Comparison of ENCODE assay signal across 9 cellular contexts in genomic region chr5:142143878-142144277, GRCh38. TPM values are rescaled to one million over a fixed set of nuclear protein-coding genes. Genes with fewer than 3 reads are reported as not detected.
A peak's percentile ranks its signal among the peaks of the same experiment; 100 is the strongest.
DNase-seq lines count a peak whose midpoint lies in the region; ATAC-seq, FAIRE-seq and TF ChIP-seq lines count a peak whose summit lies in the region.
"Had no signal": no experiment of that assay in that cellular context is flagged by ENCODE, and none has a peak within 500 bp of the region (broad histone marks: within the 10 kb centered on the region; RNA-seq: fewer than 3 reads in every experiment).

No MANE protein-coding gene starts in this region.

- peak; percentile 90 for FAIRE-seq in TTC549 (lab: Jason Lieb, UNC)

- no peaks in the 10 kb centered on the region for H3K27me3 ChIP-seq in CD8-positive, alpha-beta T cell (ENCODE audit: insufficient read depth, low read length)
- no peaks in the 10 kb centered on the region for H3K27me3 ChIP-seq in stomach

- no peak overlapping the region for H3K4me3 Mint-ChIP-seq in CD8-positive, alpha-beta T cell
- no peak overlapping the region for H3K4me3 Mint-ChIP-seq in glutamatergic neuron (ENCODE audit: unreplicated experiment)
- H3K4me3 Mint-ChIP-seq: IgD-negative memory B cell had no signal

- POLR2A ChIA-PET in CD8-positive, alpha-beta T cell (lab: Charles Lee), result interaction anchor here (0.6 to 1.8 kb wide), 4 partner anchors 15 to 132 kb away, joined by 3 to 4 read pairs (median 3); no protein-coding TSS in a partner anchor

- peaks cover 11% of the 10 kb centered on the region for H3K4me1 Mint-ChIP-seq in CD8-positive, alpha-beta T cell (ENCODE audit: low read depth)
- H3K4me1 Mint-ChIP-seq in glutamatergic neuron (ENCODE audit: low read depth, unreplicated experiment), result peaks cover 2% of the 10 kb centered on the region
- H3K4me1 Mint-ChIP-seq: IgD-negative memory B cell had no signal

- H3K9me3 Mint-ChIP-seq in CD8-positive, alpha-beta T cell, result no peaks in the 10 kb centered on the region
- no peaks in the 10 kb centered on the region for H3K9me3 Mint-ChIP-seq in glutamatergic neuron (ENCODE audit: unreplicated experiment)
- H3K9me3 Mint-ChIP-seq: IgD-negative memory B cell had no signal

- DNase-seq in CD8-positive, alpha-beta T cell, result no peak
- DNase-seq in HT1080 (ENCODE audit: low read depth) (peak; percentile 25), glutamatergic neuron (no peak), stomach (no peak), GOT3 (lab: John Stamatoyannopoulos, UW) (no peak)

- no peak for TF ChIP-seq POLR2A in stomach (IDR thresholded peaks at IDR 0.05)

- no peaks in the 10 kb centered on the region for H3K4me1 ChIP-seq in CD8-positive, alpha-beta T cell (ENCODE audit: insufficient read depth, low read length)
- no peaks in the 10 kb centered on the region for H3K4me1 ChIP-seq in stomach

- WGBS in stomach, 5 donors, result 32 to 44% (median 35%) methylated on average over 3 of the region's 3 CpGs

- H3K36me3 Mint-ChIP-seq in CD8-positive, alpha-beta T cell, result peaks cover 52% of the 10 kb centered on the region
- no peaks in the 10 kb centered on the region for H3K36me3 Mint-ChIP-seq in glutamatergic neuron (ENCODE audit: unreplicated experiment)

- no peak for TF ChIP-seq EP300 in stomach (IDR thresholded peaks at IDR 0.05)

- no peak overlapping the region for H3K27ac Mint-ChIP-seq in CD8-positive, alpha-beta T cell
- H3K27ac Mint-ChIP-seq in glutamatergic neuron (ENCODE audit: unreplicated experiment), result no peak overlapping the region

- no peaks in the 10 kb centered on the region for H3K9me3 ChIP-seq in CD8-positive, alpha-beta T cell (ENCODE audit: low read length)
- H3K9me3 ChIP-seq in stomach, result no peaks in the 10 kb centered on the region

- intact Hi-C loops in CD8-positive, alpha-beta T cell (cut with DNase I, micrococcal nuclease), result loop anchor here (1.0 to 10.0 kb wide), 5 partner anchors 35 to 479 kb away; no protein-coding TSS in a partner anchor
- intact Hi-C loops in stomach (cut with DNase I; ENCODE audit: low total_unique reads), result loop anchor here (10.0 kb wide), 1 partner anchor 129 kb away; the partner anchor contains the start of gene GNPDA1

- H3K27me3 Mint-ChIP-seq in CD8-positive, alpha-beta T cell (ENCODE audit: low read depth), result no peaks in the 10 kb centered on the region
- H3K27me3 Mint-ChIP-seq in glutamatergic neuron (ENCODE audit: unreplicated experiment), result no peaks in the 10 kb centered on the region
- H3K27me3 Mint-ChIP-seq: IgD-negative memory B cell had no signal

- no peak overlapping the region for H3K4me3 ChIP-seq in CD8-positive, alpha-beta T cell (ENCODE audit: low read depth, low read length)
- H3K4me3 ChIP-seq in stomach, result no peak overlapping the region

- H3K36me3 ChIP-seq in CD8-positive, alpha-beta T cell (ENCODE audit: insufficient read depth, low read length), result peaks cover 50% of the 10 kb centered on the region
- H3K36me3 ChIP-seq in stomach, result peaks cover 5 to 96% (median 92%) of the 10 kb centered on the region in 4 donors

- peak; percentile 18 for ATAC-seq in CD8-positive, alpha-beta T cell
- ATAC-seq in HG02981 (IDR thresholded peaks at IDR 0.05; ENCODE audit: unreplicated experiment) (no peak), HG02571 (IDR thresholded peaks at IDR 0.05; ENCODE audit: unreplicated experiment) (no peak)

- CTCF ChIA-PET in CD8-positive, alpha-beta T cell (lab: Charles Lee), result interaction anchor here (0.6 to 15.8 kb wide), 38 partner anchors 10 to 555 kb away, joined by 3 to 313 read pairs (median 5); partner anchors contain the start of genes GNPDA1, NDFIP1 and RNF14

- peak; percentile 76 for TF ChIP-seq CTCF in CD8-positive, alpha-beta T cell (IDR thresholded peaks at IDR 0.05)
- peak; percentile 65 for TF ChIP-seq CTCF in glutamatergic neuron (IDR thresholded peaks at IDR 0.05; ENCODE audit: partially characterized antibody, unreplicated experiment)
- TF ChIP-seq CTCF in stomach (IDR thresholded peaks at IDR 0.05), result peak in 5 of 7 experiments; percentile 12 to 48 (median 35)

- no peak overlapping the region for H3K27ac ChIP-seq in CD8-positive, alpha-beta T cell (ENCODE audit: low read depth, low read length)
- no peak overlapping the region for H3K27ac ChIP-seq in stomach

RNA-seq across cellular contexts. Expression of gene NDFIP1, which starts 35.3 kb away (rescaled TPM):
- 100 to 1,000 TPM; 156 to 167 TPM for total RNA-seq in CD8-positive, alpha-beta T cell
- total RNA-seq in HT1080 (2014; rRNA removed; shearing (Covaris generic)), result 45.7 and 72.5 TPM in 2 replicates
- 50.2 and 57.5 TPM in 2 replicates for polyA plus RNA-seq in HT1080 (2015; cell fraction: cytosol; rRNA removed)
- polyA plus RNA-seq in HT1080 (2015; cell fraction: nucleus; rRNA removed), result 30.7 and 37.7 TPM in 2 replicates
- 56.1 TPM for total RNA-seq in glutamatergic neuron (ENCODE audit: unreplicated experiment)
- total RNA-seq in stomach, result 100 to 1,000 TPM in 2 of 5 donors, 10 to 100 TPM in 3; 24.5 to 123 (median 42.6) TPM
- 10 to 100 TPM; 20.2 to 27.8 (median 25.3) TPM for polyA plus RNA-seq in stomach
